ENCODE assay signal across 13 cellular contexts in genomic region chr2:67516899-67517530, GRCh38.
DNase-seq lines count a peak whose midpoint lies in the region; ATAC-seq and TF ChIP-seq lines count a peak whose summit lies in the region.
"Had no signal": no experiment of that assay in that cellular context is flagged by ENCODE, and none has a peak within 500 bp of the region (broad histone marks: within the 10 kb centered on the region; RNA-seq: fewer than 3 reads in every experiment).

No MANE protein-coding gene starts in this region.

- H3K9me2 ChIP-seq in GM23338 (ENCODE audit: insufficient read depth), result peaks cover 7% of the 10 kb centered on the region; the same call in 1 of the 2 replicates

- H3K4me1 ChIP-seq in GM23338 (ENCODE audit: insufficient read depth), result no peaks in the 10 kb centered on the region

- no peak overlapping the region for H2AFZ ChIP-seq in GM23338

- H3K4me2 ChIP-seq in GM23338, result no peak overlapping the region

- H3K9me3 Mint-ChIP-seq in GM23338, result no peaks in the 10 kb centered on the region
- H3K9me3 Mint-ChIP-seq: activated CD4-positive, alpha-beta T cell treated with anti-CD3 and anti-CD28 coated beads, Interleukin-2, amount 10 ng/mL, durations not matched to agents 24 days and 14 days; activated T-cell treated with anti-CD3 and anti-CD28 coated beads, Interleukin-2, amount 50 U/mL, for 24 hours had no signal

- TF ChIP-seq CTCF in AG10803 (conservative IDR thresholded peaks at IDR 0.05; ENCODE audit: low read length), result no peak
- no peak for TF ChIP-seq CTCF in cardiac fibroblast (IDR thresholded peaks at IDR 0.05; ENCODE audit: low read depth, low read length)
- TF ChIP-seq CTCF in GM23338 (conservative IDR thresholded peaks at IDR 0.05; ENCODE audit: low read depth in 2 of 2), result no peak

- DNase-seq in AG10803 (ENCODE audit: low read depth), result peak; percentile 61
- DNase-seq in LHCN-M2 (ENCODE audit: low read depth), result peak; percentile 7
- peak; percentile 62 to 92 for DNase-seq in cardiac fibroblast (ENCODE audit: low read depth in 2 of 2)
- DNase-seq in lung microvascular endothelial cell (ENCODE audit: low read depth in 2 of 2), result peak; percentile 18 to 39
- DNase-seq in GM23338 (ENCODE audit: low spot score), result no peak
- DNase-seq in 8988T, result no peak
- DNase-seq: activated CD4-positive, alpha-beta T cell treated with anti-CD3 and anti-CD28 coated beads, Interleukin-2, amount 10 ng/mL, durations not matched to agents 24 days and 14 days; activated T-cell treated with anti-CD3 and anti-CD28 coated beads, Interleukin-2, amount 50 U/mL, for 24 hours; CD4-positive, CD25-positive, alpha-beta regulatory T cell; stimulated activated CD4-positive, alpha-beta T cell treated with anti-CD3 and anti-CD28 coated beads, Interleukin-2, amount 100 ng/mL, for 24 hours had no signal

- no peaks in the 10 kb centered on the region for H3K36me3 ChIP-seq in GM23338 (ENCODE audit: insufficient read depth)

- H4K20me1 ChIP-seq in GM23338 (replicated peaks; ENCODE audit: insufficient read depth), result no peaks in the 10 kb centered on the region

- H3K79me2 ChIP-seq in GM23338 (replicated peaks; ENCODE audit: insufficient read depth), result no peaks in the 10 kb centered on the region

- no peak overlapping the region for H3K27ac Mint-ChIP-seq in GM23338
- H3K27ac Mint-ChIP-seq: activated CD4-positive, alpha-beta T cell treated with anti-CD3 and anti-CD28 coated beads, Interleukin-2, amount 10 ng/mL, durations not matched to agents 24 days and 14 days; activated T-cell treated with anti-CD3 and anti-CD28 coated beads, Interleukin-2, amount 50 U/mL, for 24 hours; CD4-positive, CD25-positive, alpha-beta regulatory T cell; dendritic cell treated with granulocyte-macrophage colony-stimulating factor and Interleukin-4, amounts not matched to agents 40 ng/mL and 50 ng/mL, for 4 days had no signal

- H3K4me3 ChIP-seq in AG10803 (ENCODE audit: low read length) (no peak overlapping the region), cardiac fibroblast (replicated peaks in 1 of 2; ENCODE audit: low read depth in 2 of 2, low read length in 2 of 2) (no peak overlapping the region), GM23338 (no peak overlapping the region)

- no peak overlapping the region for H3K27ac ChIP-seq in GM23338 (ENCODE audit: low read depth)

- no peaks in the 10 kb centered on the region for H3K27me3 ChIP-seq in GM23338 (ENCODE audit: insufficient read depth)

- H3F3A ChIP-seq in GM23338 (replicated peaks; ENCODE audit: low read depth), result no peaks in the 10 kb centered on the region

- no peaks in the 10 kb centered on the region for H3K27me3 Mint-ChIP-seq in GM23338 (ENCODE audit: insufficient read depth, low read depth, poor library complexity)
- H3K27me3 Mint-ChIP-seq: activated CD4-positive, alpha-beta T cell treated with anti-CD3 and anti-CD28 coated beads, Interleukin-2, amount 10 ng/mL, durations not matched to agents 24 days and 14 days; CD4-positive, CD25-positive, alpha-beta regulatory T cell; dendritic cell treated with granulocyte-macrophage colony-stimulating factor and Interleukin-4, amounts not matched to agents 40 ng/mL and 50 ng/mL, for 4 days had no signal

- no peaks in the 10 kb centered on the region for H3K36me3 Mint-ChIP-seq in GM23338 (ENCODE audit: low read depth)
- H3K36me3 Mint-ChIP-seq: CD4-positive, CD25-positive, alpha-beta regulatory T cell had no signal

- no peaks in the 10 kb centered on the region for H3K4me1 Mint-ChIP-seq in GM23338
- H3K4me1 Mint-ChIP-seq: activated CD4-positive, alpha-beta T cell treated with anti-CD3 and anti-CD28 coated beads, Interleukin-2, amount 10 ng/mL, durations not matched to agents 24 days and 14 days had no signal

- ATAC-seq in HG02973 (IDR thresholded peaks at IDR 0.05; ENCODE audit: unreplicated experiment) (no peak), GM23338 (no peak), GM21528 (IDR thresholded peaks at IDR 0.05; ENCODE audit: low FRiP score, unreplicated experiment) (no peak)

- no peak overlapping the region for H3K4me3 Mint-ChIP-seq in GM23338
- H3K4me3 Mint-ChIP-seq: activated CD4-positive, alpha-beta T cell treated with anti-CD3 and anti-CD28 coated beads, Interleukin-2, amount 10 ng/mL, durations not matched to agents 24 days and 14 days; activated T-cell treated with anti-CD3 and anti-CD28 coated beads, Interleukin-2, amount 50 U/mL, for 24 hours; CD4-positive, CD25-positive, alpha-beta regulatory T cell; dendritic cell treated with granulocyte-macrophage colony-stimulating factor and Interleukin-4, amounts not matched to agents 40 ng/mL and 50 ng/mL, for 4 days had no signal

TF ChIP-seq in GM23338, 12 proteins besides CTCF, POLR2A, EP300 and RAD21 (continues in another document):
- TF ChIP-seq POLR2AphosphoS5 (IDR thresholded peaks at IDR 0.05; ENCODE audit: low read depth), result no peak
- no peak for TF ChIP-seq EZH2phosphoT487 (IDR thresholded peaks at IDR 0.05; ENCODE audit: unreplicated experiment)
- no peak for TF ChIP-seq JUNB (IDR thresholded peaks at IDR 0.05; ENCODE audit: unreplicated experiment)
- TF ChIP-seq NANOG (IDR thresholded peaks at IDR 0.05; ENCODE audit: borderline replicate concordance), result no peak
- TF ChIP-seq ZNF462 (CRISPR knock-in tag; IDR thresholded peaks at IDR 0.05), result no peak
- no peak for TF ChIP-seq CREB1 (CRISPR knock-in tag; IDR thresholded peaks at IDR 0.05; ENCODE audit: low read depth)
- TF ChIP-seq ZNF331 (CRISPR knock-in tag; IDR thresholded peaks at IDR 0.05; ENCODE audit: low read depth), result no peak
- no peak for TF ChIP-seq ETS1 (IDR thresholded peaks at IDR 0.05)
- TF ChIP-seq ZNF114 (CRISPR knock-in tag; IDR thresholded peaks at IDR 0.05), result no peak

Comparison
In these comparisons a context has a peak if more than half of its experiments do, and no peak if none do; other contexts are left out.
1. DNase-seq: peak in AG10803 (single experiment), LHCN-M2 (single experiment), cardiac fibroblast (2 of 2) and lung microvascular endothelial cell (2 of 2); none in GM23338 (single experiment) and 8988T (single experiment).